18 cellular contexts compared by ENCODE assay signal in genomic region chr1:37978541-37978940, GRCh38.
"Had no signal": no experiment of that assay in that cellular context is flagged by ENCODE, and none has a peak within 500 bp of the region (broad histone marks: within the 10 kb centered on the region; RNA-seq: fewer than 3 reads in every experiment).

No MANE protein-coding gene starts in this region.

- H3K9me3 Mint-ChIP-seq: effector memory CD8-positive, alpha-beta T cell; memory B cell; natural killer cell treated with Interleukin-12 subunit alpha and Interleukin-12 subunit beta and Interleukin-15 and Interleukin-18, amount 100 ng/mL, for 72 hours; neural progenitor cell had no signal

- H3K27me3 ChIP-seq: neural progenitor cell, right lobe of liver, tibial nerve, upper lobe of left lung had no signal

- H3K27ac Mint-ChIP-seq: memory B cell; natural killer cell treated with Interleukin-12 subunit alpha and Interleukin-12 subunit beta and Interleukin-15 and Interleukin-18, amount 100 ng/mL, for 72 hours; neural progenitor cell; progenitor cell of endocrine pancreas had no signal

- H3K27me3 Mint-ChIP-seq: effector memory CD8-positive, alpha-beta T cell; memory B cell; naive B cell; natural killer cell treated with Interleukin-12 subunit alpha and Interleukin-12 subunit beta and Interleukin-15 and Interleukin-18, amount 100 ng/mL, for 72 hours; progenitor cell of endocrine pancreas had no signal

- H3K4me3 Mint-ChIP-seq: effector memory CD8-positive, alpha-beta T cell; memory B cell; naive B cell; natural killer cell treated with Interleukin-12 subunit alpha and Interleukin-12 subunit beta and Interleukin-15 and Interleukin-18, amount 100 ng/mL, for 72 hours; neural progenitor cell had no signal

- H3K4me1 Mint-ChIP-seq: neural progenitor cell had no signal

- H3K9me3 ChIP-seq: right lobe of liver, thoracic aorta, tibial nerve, upper lobe of left lung had no signal

- H3K27ac ChIP-seq: neural progenitor cell, parathyroid adenoma, right lobe of liver, thoracic aorta, tibial nerve, upper lobe of left lung had no signal

- DNase-seq: cortex of kidney; effector memory CD8-positive, alpha-beta T cell; head of caudate nucleus; naive B cell; right lobe of liver; small intestine; stimulated activated CD4-positive, alpha-beta T cell treated with anti-CD3 and anti-CD28 coated beads, Interleukin-15, amount 100 ng/mL, for 24 hours; stimulated activated CD4-positive, alpha-beta T cell treated with anti-CD3 and anti-CD28 coated beads, Interleukin-2, amount 100 ng/mL, for 48 hours; stimulated activated naive CD4-positive, alpha-beta T cell; upper lobe of left lung had no signal

- H3K4me1 ChIP-seq: neural progenitor cell, parathyroid adenoma, right lobe of liver, tibial nerve, upper lobe of left lung had no signal

- ATAC-seq: effector memory CD8-positive, alpha-beta T cell; natural killer cell treated with Interleukin-12 subunit alpha and Interleukin-12 subunit beta and Interleukin-15 and Interleukin-18, amount 100 ng/mL, for 72 hours had no signal

- H3K4me3 ChIP-seq: lung, neural progenitor cell, right lobe of liver, thoracic aorta, tibial nerve, upper lobe of left lung had no signal
